In genomic region chr12:54229624-54230212, GRCh38 we compare ENCODE assay signal across 9 cellular contexts. TPM values are rescaled to one million over a fixed set of nuclear protein-coding genes. Genes with fewer than 3 reads are reported as not detected.
A peak's percentile ranks its signal among the peaks of the same experiment; 100 is the strongest.
DNase-seq lines count a peak whose midpoint lies in the region; ATAC-seq and TF ChIP-seq lines count a peak whose summit lies in the region.
"Had no signal": no experiment of that assay in that cellular context is flagged by ENCODE, and none has a peak within 500 bp of the region (broad histone marks: within the 10 kb centered on the region; RNA-seq: fewer than 3 reads in every experiment).

No MANE protein-coding gene starts in this region.

- intact Hi-C loops in sciatic nerve (cut with DNase I): no loop called here

- H3K27me3 ChIP-seq in foreskin keratinocyte: no peaks in the 10 kb centered on the region

- DNase-seq in Daoy (ENCODE audit: low read depth) (peak; percentile 95), SW 1271 (lab: John Stamatoyannopoulos, UW) (peak; percentile 55 to 74), foreskin keratinocyte (peak; percentile 81 to 91), sciatic nerve (ENCODE audit: low spot score) (no peak), NCI-H2081 treated with DMSO at 0.1 percent for 48 hours (lab: John Stamatoyannopoulos, UW) (no peak), T-helper 2 cell (no peak), NCI-H1417 treated with DMSO at 0.1 percent for 48 hours (lab: John Stamatoyannopoulos, UW) (no peak)
- DNase-seq: activated CD4-positive, alpha-beta T cell treated with anti-CD3 and anti-CD28 coated beads, Interleukin-2, amount 50 U/mL, for 4 hours had no signal

- H3K27ac ChIP-seq in foreskin keratinocyte: peak overlapping the region; percentile 46

- TF ChIP-seq CTCF in foreskin keratinocyte (conservative IDR thresholded peaks at IDR 0.05): no peak

- ATAC-seq in foreskin keratinocyte: peak; percentile 92
- peak; percentile 82 for ATAC-seq in sciatic nerve
- ATAC-seq in HG03571 (IDR thresholded peaks at IDR 0.05; ENCODE audit: unreplicated experiment): no peak

- H3K4me1 ChIP-seq in foreskin keratinocyte: peaks cover 6% of the 10 kb centered on the region

RNA-seq across cellular contexts. Expression of gene SMUG1, which starts 40.9 kb away (rescaled TPM):
- 67.7 and 71.6 TPM in 2 replicates for total RNA-seq in Daoy (2014; rRNA removed; shearing (Covaris generic))
- total RNA-seq in foreskin keratinocyte (54.7 and 58.7 TPM in 2 replicates), sciatic nerve (25.3 TPM)
- polyA plus RNA-seq in foreskin keratinocyte: 73.3 and 80.9 TPM in 2 replicates

RNA-seq across cellular contexts. Expression of gene CBX5, which starts 50.2 kb away (rescaled TPM):
- 44.9 and 64.3 TPM in 2 replicates for total RNA-seq in Daoy (2014; rRNA removed; shearing (Covaris generic))
- total RNA-seq in foreskin keratinocyte (67.9 and 70.7 TPM in 2 replicates), sciatic nerve (77.9 TPM)
- 20.5 and 24.4 TPM in 2 replicates for polyA plus RNA-seq in foreskin keratinocyte

RNA-seq across cellular contexts. Expression of gene HNRNPA1, which starts 50.8 kb away (rescaled TPM):
- total RNA-seq in Daoy (2014; rRNA removed; shearing (Covaris generic)): 499 and 609 TPM in 2 replicates
- total RNA-seq in foreskin keratinocyte: 812 and 1,049 TPM in 2 replicates
- polyA plus RNA-seq in foreskin keratinocyte: 1,089 and 1,295 TPM in 2 replicates
- total RNA-seq in sciatic nerve: 694 TPM

Comparison
In these comparisons a context has a peak if more than half of its experiments do, and no peak if none do; other contexts are left out.
1. DNase-seq: peak in Daoy (single experiment), SW 1271 (2 of 2) and foreskin keratinocyte (2 of 2); none in sciatic nerve (single experiment), NCI-H2081 treated with DMSO at 0.1 percent for 48 hours (single experiment), T-helper 2 cell (0 of 5) and NCI-H1417 treated with DMSO at 0.1 percent for 48 hours (single experiment).